ENCODE assay signal across 1 cellular context in the genomic region with DNA sequence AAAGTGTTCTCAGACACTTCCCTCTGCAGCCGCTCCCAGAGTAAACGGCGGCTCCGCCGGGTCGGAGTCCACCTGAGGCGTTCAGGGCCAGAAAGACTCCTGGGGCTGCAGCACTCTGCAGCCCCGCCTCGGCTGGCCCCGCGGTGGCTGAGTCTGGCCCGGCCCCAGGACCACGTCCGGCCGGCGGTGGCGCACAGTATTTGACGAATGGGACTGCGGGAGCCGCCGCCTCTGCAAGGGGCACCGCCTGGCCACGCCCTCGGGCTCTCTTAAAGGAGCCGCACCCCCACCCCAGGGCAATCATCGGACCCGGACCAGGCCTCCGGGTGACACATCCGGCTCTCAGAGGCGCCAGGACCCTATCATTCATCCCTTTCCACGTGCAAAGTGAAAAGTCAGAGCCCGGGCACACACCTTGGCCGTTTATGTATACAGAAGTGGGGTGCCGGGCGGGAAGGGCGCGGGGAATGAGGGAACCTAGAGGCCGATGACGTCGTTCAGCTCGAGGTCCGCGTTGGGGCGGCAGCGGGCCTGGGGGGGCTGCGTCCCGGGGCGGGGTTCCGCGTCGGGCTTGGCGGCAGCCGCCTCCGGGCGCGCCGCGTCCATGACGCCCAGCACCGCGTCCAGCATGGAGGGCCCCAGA.
A peak's percentile ranks its signal among the peaks of the same experiment; 100 is the strongest.
TF ChIP-seq lines count a peak whose summit lies in the region.

No MANE protein-coding gene starts in this region.

TF ChIP-seq in WTC11, 78 proteins besides CTCF, POLR2A, EP300 and RAD21 (continued from another document and continues in another):
- TF ChIP-seq NFE2L1 (CRISPR knock-in tag; IDR thresholded peaks at IDR 0.05) (0 out of 2 replicates have a peak, but pooled peaks have one; percentile 24), ZNF138 (CRISPR knock-in tag; conservative IDR thresholded peaks at IDR 0.05) (no peak), STAT6 (CRISPR knock-in tag; conservative IDR thresholded peaks at IDR 0.05; ENCODE audit: low read depth) (no peak), ETV6 (CRISPR knock-in tag; IDR thresholded peaks at IDR 0.05) (peak; percentile 63), ZNF317 (CRISPR knock-in tag; IDR thresholded peaks at IDR 0.05; ENCODE audit: borderline replicate concordance, low read depth) (0 out of 2 replicates have a peak, but pooled peaks have one; percentile 34), AFF4 (CRISPR knock-in tag; IDR thresholded peaks at IDR 0.05; ENCODE audit: borderline replicate concordance) (no peak), ZNF396 (CRISPR knock-in tag; IDR thresholded peaks at IDR 0.05; ENCODE audit: borderline replicate concordance) (no peak), ZBTB21 (CRISPR knock-in tag; IDR thresholded peaks at IDR 0.05; ENCODE audit: borderline replicate concordance) (no peak), TCF7 (CRISPR knock-in tag; IDR thresholded peaks at IDR 0.05; ENCODE audit: low read depth) (no peak), ZNF416 (CRISPR knock-in tag; IDR thresholded peaks at IDR 0.05) (no peak), ZNF423 (CRISPR knock-in tag; IDR thresholded peaks at IDR 0.05) (no peak), USF2 (CRISPR knock-in tag; IDR thresholded peaks at IDR 0.05) (no peak), FOXP1 (CRISPR knock-in tag; IDR thresholded peaks at IDR 0.05; ENCODE audit: borderline replicate concordance) (peak; percentile 68; the same call in 1 of the 2 replicates), USF1 (CRISPR knock-in tag; IDR thresholded peaks at IDR 0.05) (peak; percentile 24; the same call in 1 of the 2 replicates), RELA (CRISPR knock-in tag; IDR thresholded peaks at IDR 0.05; ENCODE audit: borderline replicate concordance) (no peak), GTF2I (CRISPR knock-in tag; conservative IDR thresholded peaks at IDR 0.05) (no peak), NR3C1 (CRISPR knock-in tag; conservative IDR thresholded peaks at IDR 0.05; ENCODE audit: low read depth) (no peak), CBFB (CRISPR knock-in tag; IDR thresholded peaks at IDR 0.05; ENCODE audit: low read depth) (no peak), JAZF1 (CRISPR knock-in tag; IDR thresholded peaks at IDR 0.05) (no peak), ATF2 (CRISPR knock-in tag; IDR thresholded peaks at IDR 0.05; ENCODE audit: borderline replicate concordance, low read depth) (no peak), MLX (CRISPR knock-in tag; IDR thresholded peaks at IDR 0.05) (0 out of 2 replicates have a peak, but pooled peaks have one; percentile 27), NFATC4 (CRISPR knock-in tag; IDR thresholded peaks at IDR 0.05) (no peak), SP1 (CRISPR knock-in tag; conservative IDR thresholded peaks at IDR 0.05) (peak; percentile 94), HMGXB4 (CRISPR knock-in tag; IDR thresholded peaks at IDR 0.05) (peak; percentile 49; the same call in 1 of the 2 replicates), JUN (CRISPR knock-in tag; IDR thresholded peaks at IDR 0.05) (0 out of 2 replicates have a peak, but pooled peaks have one; percentile 36), NFYB (CRISPR knock-in tag; conservative IDR thresholded peaks at IDR 0.05; ENCODE audit: low read depth) (no peak), ZNF425 (CRISPR knock-in tag; conservative IDR thresholded peaks at IDR 0.05) (no peak)
- TF ChIP-seq, protein P1, sequence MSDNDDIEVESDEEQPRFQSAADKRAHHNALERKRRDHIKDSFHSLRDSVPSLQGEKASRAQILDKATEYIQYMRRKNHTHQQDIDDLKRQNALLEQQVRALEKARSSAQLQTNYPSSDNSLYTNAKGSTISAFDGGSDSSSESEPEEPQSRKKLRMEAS (CRISPR knock-in tag; IDR thresholded peaks at IDR 0.05) = peak; percentile 76
- TF ChIP-seq, protein P2, sequence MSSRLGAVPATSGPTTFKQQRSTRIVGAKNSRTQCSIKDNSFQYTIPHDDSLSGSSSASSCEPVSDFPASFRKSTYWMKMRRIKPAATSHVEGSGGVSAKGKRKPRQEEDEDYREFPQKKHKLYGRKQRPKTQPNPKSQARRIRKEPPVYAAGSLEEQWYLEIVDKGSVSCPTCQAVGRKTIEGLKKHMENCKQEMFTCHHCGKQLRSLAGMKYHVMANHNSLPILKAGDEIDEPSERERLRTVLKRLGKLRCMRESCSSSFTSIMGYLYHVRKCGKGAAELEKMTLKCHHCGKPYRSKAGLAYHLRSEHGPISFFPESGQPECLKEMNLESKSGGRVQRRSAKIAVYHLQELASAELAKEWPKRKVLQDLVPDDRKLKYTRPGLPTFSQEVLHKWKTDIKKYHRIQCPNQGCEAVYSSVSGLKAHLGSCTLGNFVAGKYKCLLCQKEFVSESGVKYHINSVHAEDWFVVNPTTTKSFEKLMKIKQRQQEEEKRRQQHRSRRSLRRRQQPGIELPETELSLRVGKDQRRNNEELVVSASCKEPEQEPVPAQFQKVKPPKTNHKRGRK (CRISPR knock-in tag; IDR thresholded peaks at IDR 0.05; ENCODE audit: borderline replicate concordance) = no peak
- TF ChIP-seq, protein P3, sequence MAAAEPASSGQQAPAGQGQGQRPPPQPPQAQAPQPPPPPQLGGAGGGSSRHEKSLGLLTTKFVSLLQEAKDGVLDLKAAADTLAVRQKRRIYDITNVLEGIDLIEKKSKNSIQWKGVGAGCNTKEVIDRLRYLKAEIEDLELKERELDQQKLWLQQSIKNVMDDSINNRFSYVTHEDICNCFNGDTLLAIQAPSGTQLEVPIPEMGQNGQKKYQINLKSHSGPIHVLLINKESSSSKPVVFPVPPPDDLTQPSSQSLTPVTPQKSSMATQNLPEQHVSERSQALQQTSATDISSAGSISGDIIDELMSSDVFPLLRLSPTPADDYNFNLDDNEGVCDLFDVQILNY (CRISPR knock-in tag; IDR thresholded peaks at IDR 0.05) = peak; percentile 19
- TF ChIP-seq, protein P4, sequence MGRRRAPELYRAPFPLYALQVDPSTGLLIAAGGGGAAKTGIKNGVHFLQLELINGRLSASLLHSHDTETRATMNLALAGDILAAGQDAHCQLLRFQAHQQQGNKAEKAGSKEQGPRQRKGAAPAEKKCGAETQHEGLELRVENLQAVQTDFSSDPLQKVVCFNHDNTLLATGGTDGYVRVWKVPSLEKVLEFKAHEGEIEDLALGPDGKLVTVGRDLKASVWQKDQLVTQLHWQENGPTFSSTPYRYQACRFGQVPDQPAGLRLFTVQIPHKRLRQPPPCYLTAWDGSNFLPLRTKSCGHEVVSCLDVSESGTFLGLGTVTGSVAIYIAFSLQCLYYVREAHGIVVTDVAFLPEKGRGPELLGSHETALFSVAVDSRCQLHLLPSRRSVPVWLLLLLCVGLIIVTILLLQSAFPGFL (CRISPR knock-in tag; IDR thresholded peaks at IDR 0.05; ENCODE audit: borderline replicate concordance) = no peak
- TF ChIP-seq, protein P5, sequence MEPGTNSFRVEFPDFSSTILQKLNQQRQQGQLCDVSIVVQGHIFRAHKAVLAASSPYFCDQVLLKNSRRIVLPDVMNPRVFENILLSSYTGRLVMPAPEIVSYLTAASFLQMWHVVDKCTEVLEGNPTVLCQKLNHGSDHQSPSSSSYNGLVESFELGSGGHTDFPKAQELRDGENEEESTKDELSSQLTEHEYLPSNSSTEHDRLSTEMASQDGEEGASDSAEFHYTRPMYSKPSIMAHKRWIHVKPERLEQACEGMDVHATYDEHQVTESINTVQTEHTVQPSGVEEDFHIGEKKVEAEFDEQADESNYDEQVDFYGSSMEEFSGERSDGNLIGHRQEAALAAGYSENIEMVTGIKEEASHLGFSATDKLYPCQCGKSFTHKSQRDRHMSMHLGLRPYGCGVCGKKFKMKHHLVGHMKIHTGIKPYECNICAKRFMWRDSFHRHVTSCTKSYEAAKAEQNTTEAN (CRISPR knock-in tag; IDR thresholded peaks at IDR 0.05) = 0 out of 2 replicates have a peak, but pooled peaks have one; percentile 16
